28 cellular contexts compared by ENCODE assay signal in the genomic region with DNA sequence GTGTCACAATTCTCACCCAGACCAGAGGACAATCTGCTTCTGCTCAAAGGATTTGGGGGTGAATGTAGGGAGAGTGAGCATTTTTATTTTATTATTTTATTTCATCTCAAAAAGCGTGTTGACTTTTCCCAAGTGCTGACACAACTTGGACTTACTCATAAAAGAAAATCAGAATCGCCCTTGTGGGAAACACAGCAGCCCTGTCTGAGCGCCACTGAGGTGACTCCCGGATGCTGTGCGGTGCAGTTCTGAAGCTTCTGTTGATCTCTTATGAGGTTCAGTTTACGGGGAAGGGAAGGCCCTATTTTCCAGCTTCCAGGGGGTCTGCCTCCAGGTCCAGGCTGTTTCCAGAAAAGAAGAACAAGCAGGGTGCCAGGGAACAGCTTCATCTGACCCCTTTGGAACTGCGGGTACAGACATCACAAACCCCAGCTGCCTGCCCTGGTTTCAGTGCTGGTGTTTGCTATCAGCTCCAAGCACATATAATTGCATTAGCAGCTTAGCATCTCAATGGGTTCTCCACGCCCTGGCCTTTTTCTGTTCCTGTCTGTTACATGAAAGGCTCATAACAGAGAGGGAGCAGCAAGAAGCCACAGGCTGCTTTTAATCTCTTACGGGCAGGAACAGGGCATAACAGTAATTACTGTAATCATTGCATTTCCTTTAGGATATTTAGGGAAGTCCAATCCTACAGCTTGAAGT. TPM values are rescaled to one million over a fixed set of nuclear protein-coding genes. Genes with fewer than 3 reads are reported as not detected.
A peak's percentile ranks its signal among the peaks of the same experiment; 100 is the strongest.
DNase-seq lines count a peak whose midpoint lies in the region; ATAC-seq, FAIRE-seq and TF ChIP-seq lines count a peak whose summit lies in the region.
"Had no signal": no experiment of that assay in that cellular context is flagged by ENCODE, and none has a peak within 500 bp of the region (broad histone marks: within the 10 kb centered on the region; RNA-seq: fewer than 3 reads in every experiment).

No MANE protein-coding gene starts in this region.

- no peaks in the 10 kb centered on the region for H3K9me3 ChIP-seq in endodermal cell (ENCODE audit: control insufficient read depth, low read length)
- H3K9me3 ChIP-seq: breast epithelium, right lobe of liver, transverse colon had no signal

- no peak overlapping the region for H3K9ac ChIP-seq in endodermal cell (ENCODE audit: extremely low read depth, low read length, poor library complexity, severe bottlenecking)

- DNase-seq in DMS 273 (lab: John Stamatoyannopoulos, UW; ENCODE audit: unreplicated experiment) (peak; percentile 20), DMS 273 treated with DMSO at 0.1 percent for 48 hours (lab: John Stamatoyannopoulos, UW) (no peak), D721Med (ENCODE audit: insufficient read length, low spot score) (peak; percentile 58), NCI-H82 (lab: John Stamatoyannopoulos, UW) (peak; percentile 97), endodermal cell (peak; percentile 70), SKM-1 treated with dmso at 0.1 percent for 144 hours (lab: John Stamatoyannopoulos, UW; ENCODE audit: unreplicated experiment) (no peak)
- DNase-seq in stimulated activated naive CD8-positive, alpha-beta T cell treated with anti-CD3 and anti-CD28 coated beads, Interleukin-15, Interleukin-2, amounts not matched to agents 100 U/mL and 50 U/mL, for 24 hours, result no peak
- no peak for DNase-seq in activated CD4-positive, alpha-beta T cell treated with anti-CD3 and anti-CD28 coated beads for 48 hours
- DNase-seq: activated CD4-positive, alpha-beta T cell treated with anti-CD3 and anti-CD28 coated beads for 4 hours; activated effector memory CD4-positive, alpha-beta T cell treated with Interleukin-2 at 50 U/mL for 16 hours; activated T-cell treated with anti-CD3 and anti-CD28 coated beads, Interleukin-2, amount 50 U/mL, for 1 hour; amygdala; NCI-H1048; NCI-H2029 treated with DMSO at 0.1 percent for 48 hours; NCI-H446 treated with DMSO at 0.1 percent for 48 hours; right lobe of liver; stimulated activated CD4-positive, alpha-beta T cell treated with anti-CD3 and anti-CD28 coated beads, Interleukin-4, amount 100 ng/mL, for 4 hours; transverse colon had no signal

- peaks cover 29% of the 10 kb centered on the region for H3K4me1 Mint-ChIP-seq in endodermal cell
- H3K4me1 Mint-ChIP-seq: mesothelial cell of epicardium had no signal

- no peak overlapping the region for H3K27ac Mint-ChIP-seq in endodermal cell
- H3K27ac Mint-ChIP-seq: activated naive CD4-positive, alpha-beta T cell treated with anti-CD3 and anti-CD28 coated beads, Interleukin-2, amount 50 U/mL, for 72 hours; mesothelial cell of epicardium; progenitor cell of endocrine pancreas; T-helper 2 cell treated with Interferon-gamma antibody and Interleukin-4, amounts not matched to agents 5 μg/mL and 100 μg/mL, for 36 hours had no signal

- H3K4me1 ChIP-seq in endodermal cell (ENCODE audit: control insufficient read depth, insufficient read depth, low read length), result peaks cover 5% of the 10 kb centered on the region
- H3K4me1 ChIP-seq: breast epithelium, transverse colon had no signal

- 76% methylated on average over 8 to 9 of the region's 9 CpGs for WGBS in endodermal cell (ENCODE audit: insufficient coverage in 1 of 2, insufficient read length in 1 of 2), 2 experiments

- TF ChIP-seq CTCF in D721Med (IDR thresholded peaks at IDR 0.05; ENCODE audit: insufficient read depth, missing control alignments) (no peak), endodermal cell (conservative IDR thresholded peaks at IDR 0.05) (no peak)

- no peak overlapping the region for H3K4me3 Mint-ChIP-seq in endodermal cell
- H3K4me3 Mint-ChIP-seq: mesothelial cell of epicardium; T-helper 2 cell treated with Interferon-gamma antibody and Interleukin-4, amounts not matched to agents 5 μg/mL and 100 μg/mL, for 36 hours had no signal

- no peaks in the 10 kb centered on the region for H3K27me3 ChIP-seq in endodermal cell (ENCODE audit: control insufficient read depth, insufficient read depth, low read length, poor library complexity, severe bottlenecking)
- H3K27me3 ChIP-seq: breast epithelium, right lobe of liver, transverse colon had no signal

- no peaks in the 10 kb centered on the region for H3K36me3 ChIP-seq in endodermal cell (ENCODE audit: control insufficient read depth, insufficient read depth, low read length)
- H3K36me3 ChIP-seq: breast epithelium, right lobe of liver, transverse colon had no signal

- ATAC-seq in stimulated activated naive CD8-positive, alpha-beta T cell treated with anti-CD3 and anti-CD28 coated beads, Interleukin-15, Interleukin-2, amounts not matched to agents 100 U/mL and 50 U/mL, for 24 hours, result no peak
- ATAC-seq: activated naive CD4-positive, alpha-beta T cell treated with anti-CD3 and anti-CD28 coated beads, Interleukin-2, amount 50 U/mL, for 72 hours; right lobe of liver; Right ventricle myocardium inferior had no signal

- no peak for FAIRE-seq in D721Med (lab: Jason Lieb, UNC)
- FAIRE-seq: endothelial cell of umbilical vein, frontal cortex, H54 had no signal

- no peaks in the 10 kb centered on the region for H3K36me3 Mint-ChIP-seq in endodermal cell (ENCODE audit: low read depth)
- H3K36me3 Mint-ChIP-seq: activated naive CD4-positive, alpha-beta T cell treated with anti-CD3 and anti-CD28 coated beads, Interleukin-2, amount 50 U/mL, for 72 hours; mesothelial cell of epicardium had no signal

- H3K4me3 ChIP-seq in endodermal cell (ENCODE audit: low read length), result no peak overlapping the region
- H3K4me3 ChIP-seq: breast epithelium, right lobe of liver, transverse colon had no signal

- H3K9me3 Mint-ChIP-seq in endodermal cell, result no peaks in the 10 kb centered on the region
- H3K9me3 Mint-ChIP-seq: activated naive CD4-positive, alpha-beta T cell treated with anti-CD3 and anti-CD28 coated beads, Interleukin-2, amount 50 U/mL, for 72 hours; mesothelial cell of epicardium; T-helper 2 cell treated with Interferon-gamma antibody and Interleukin-4, amounts not matched to agents 5 μg/mL and 100 μg/mL, for 36 hours had no signal

- H3K27me3 Mint-ChIP-seq in endodermal cell (ENCODE audit: insufficient read depth), result peaks cover 4% of the 10 kb centered on the region

- H3K27ac ChIP-seq in endodermal cell (ENCODE audit: low read depth, low read length), result no peak overlapping the region
- H3K27ac ChIP-seq: 22Rv1, breast epithelium, right lobe of liver, transverse colon had no signal

RNA-seq across cellular contexts. Expression of gene PARP12, which starts 52.4 kb away (rescaled TPM):
- 10 to 100 TPM in 1 of 2 donors, 1 to 10 TPM in 1; 9.4 to 10.4 TPM for total RNA-seq in endodermal cell
- polyA plus RNA-seq in endodermal cell (2013, experiment 1 of 2), result 1.00 TPM
- 0.75 TPM for polyA plus RNA-seq in endodermal cell (2013, experiment 2 of 2)

Comparison
In these comparisons a context has a peak if more than half of its experiments do, and no peak if none do; other contexts are left out.
1. DNase-seq: peak in DMS 273 (single experiment), D721Med (single experiment), NCI-H82 (single experiment) and endodermal cell (single experiment); none in DMS 273 treated with DMSO at 0.1 percent for 48 hours (single experiment), stimulated activated naive CD8-positive, alpha-beta T cell treated with anti-CD3 and anti-CD28 coated beads, Interleukin-15, Interleukin-2, amounts not matched to agents 100 U/mL and 50 U/mL, for 24 hours (single experiment), activated CD4-positive, alpha-beta T cell treated with anti-CD3 and anti-CD28 coated beads for 48 hours (single experiment) and SKM-1 treated with dmso at 0.1 percent for 144 hours (single experiment).